In genomic region chr5:75601996-75602395, GRCh38 we compare ENCODE assay signal across 20 cellular contexts. TPM values are rescaled to one million over a fixed set of nuclear protein-coding genes. Genes with fewer than 3 reads are reported as not detected.
A peak's percentile ranks its signal among the peaks of the same experiment; 100 is the strongest.
DNase-seq lines count a peak whose midpoint lies in the region; TF ChIP-seq lines count a peak whose summit lies in the region.
"Had no signal": no experiment of that assay in that cellular context is flagged by ENCODE, and none has a peak within 500 bp of the region (broad histone marks: within the 10 kb centered on the region; RNA-seq: fewer than 3 reads in every experiment).

No MANE protein-coding gene starts in this region.

- H3K27ac ChIP-seq in mesendoderm (ENCODE audit: low read depth, low read length): no peak overlapping the region
- H3K27ac ChIP-seq: body of pancreas, dorsolateral prefrontal cortex, left lung, SJCRH30, uterus had no signal

- H2BK120ac ChIP-seq in mesendoderm (ENCODE audit: low read depth, low read length): no peak overlapping the region

- H3K23ac ChIP-seq in mesendoderm (ENCODE audit: low read length): no peak overlapping the region

- no TSS peak for BruUV-seq in Calu3 (replicated peaks; lab: Mats Ljungman, UMichigan)

- WGBS in mesendoderm (ENCODE audit: extremely low coverage, insufficient coverage, low lambda C conversion rate): no CpG with 5 or more reads among the region's 3 CpGs
- 75 to 78% methylated on average over 3 of the region's 3 CpGs for WGBS in lower leg skin, 2 donors

- H3K27me3 ChIP-seq in MG63 (no peaks in the 10 kb centered on the region), mesendoderm (ENCODE audit: insufficient read depth, low read length, poor library complexity) (no peaks in the 10 kb centered on the region)
- H3K27me3 ChIP-seq: body of pancreas, dorsolateral prefrontal cortex, left lung, SJCRH30, uterus had no signal

- H3K56ac ChIP-seq in mesendoderm (ENCODE audit: low read length): no peak overlapping the region

- H2BK5ac ChIP-seq in mesendoderm (ENCODE audit: low read length): no peak overlapping the region

- H3K4me3 ChIP-seq in MG63: no peak overlapping the region
- H3K4me3 ChIP-seq in mesendoderm (ENCODE audit: low read length): no peak overlapping the region
- no peak overlapping the region for H3K4me3 ChIP-seq in lower leg skin (ENCODE audit: low read depth, poor library complexity, severe bottlenecking)
- H3K4me3 ChIP-seq: body of pancreas, dorsolateral prefrontal cortex, left lung, SJCRH30, uterus had no signal

- no peak overlapping the region for H3K4me2 ChIP-seq in mesendoderm (ENCODE audit: low read length)

- intact Hi-C loops in Calu3 (cut with micrococcal nuclease; ENCODE audit: unreplicated experiment) (no loop called here), lower leg skin (cut with DNase I; ENCODE audit: low total_unique reads) (no loop called here), cardiac septum (cut with DNase I) (no loop called here)

- H3K4me1 Mint-ChIP-seq in Calu3 (ENCODE audit: low read depth, unreplicated experiment) (peaks cover 9% of the 10 kb centered on the region), chondrocyte (ENCODE audit: low read depth) (peaks cover 5% of the 10 kb centered on the region)

- H3K27ac Mint-ChIP-seq in Calu3 (ENCODE audit: unreplicated experiment) (peak overlapping the region; percentile 37), chondrocyte (ENCODE audit: unreplicated experiment) (peak overlapping the region; percentile 63)
- H3K27ac Mint-ChIP-seq: naive thymus-derived CD8-positive, alpha-beta T cell had no signal

- no peak overlapping the region for H2BK15ac ChIP-seq in mesendoderm (replicated peaks; ENCODE audit: low read depth)

- H3K36me3 ChIP-seq in MG63: peaks cover 22% of the 10 kb centered on the region
- H3K36me3 ChIP-seq in mesendoderm (ENCODE audit: control insufficient read depth, insufficient read depth, low read length): no peaks in the 10 kb centered on the region
- H3K36me3 ChIP-seq: uterus had no signal

- H4K5ac ChIP-seq in mesendoderm (ENCODE audit: low read length): no peak overlapping the region

- H3K36me3 Mint-ChIP-seq in Calu3 (ENCODE audit: insufficient read depth, unreplicated experiment) (peaks cover 6% of the 10 kb centered on the region), chondrocyte (ENCODE audit: low read depth) (peaks cover 10% of the 10 kb centered on the region)

- CTCF ChIA-PET in Calu3 (lab: Charles Lee): interaction anchor here (1.0 kb wide), 1 partner anchor 79 kb away, joined by 4 read pairs; no protein-coding TSS in a partner anchor

- no peaks in the 10 kb centered on the region for H3K79me1 ChIP-seq in mesendoderm (ENCODE audit: low read length)

- H3K4me1 ChIP-seq in mesendoderm (ENCODE audit: control insufficient read depth, low read depth, low read length): peaks cover 6% of the 10 kb centered on the region
- H3K4me1 ChIP-seq: body of pancreas, SJCRH30, uterus had no signal

- TF ChIP-seq CTCF in Calu3 (IDR thresholded peaks at IDR 0.05; ENCODE audit: unreplicated experiment) (no peak), chondrocyte (IDR thresholded peaks at IDR 0.05) (no peak), lower leg skin (IDR thresholded peaks at IDR 0.05) (no peak)

- no peaks in the 10 kb centered on the region for H3K79me2 ChIP-seq in mesendoderm (ENCODE audit: control insufficient read depth, insufficient read depth, low read length)

- H2AK5ac ChIP-seq in mesendoderm (ENCODE audit: low read length): no peak overlapping the region

- no peak overlapping the region for H3K18ac ChIP-seq in mesendoderm (ENCODE audit: low read length)

- H3K27me3 Mint-ChIP-seq in Calu3 (ENCODE audit: unreplicated experiment) (no peaks in the 10 kb centered on the region), chondrocyte (ENCODE audit: low read depth) (no peaks in the 10 kb centered on the region)
- H3K27me3 Mint-ChIP-seq: naive thymus-derived CD8-positive, alpha-beta T cell had no signal

- no peak overlapping the region for H3K4ac ChIP-seq in mesendoderm (ENCODE audit: low read depth, low read length)

- H4K8ac ChIP-seq in mesendoderm (ENCODE audit: low read depth, low read length): no peak overlapping the region

- DNase-seq in Calu3: peak; percentile 29
- peak; percentile 29 for DNase-seq in MG63
- no peak for DNase-seq in chondrocyte (ENCODE audit: low spot score)
- DNase-seq in mesendoderm: peak; percentile 44
- DNase-seq in lower leg skin (ENCODE audit: low spot score in 2 of 2): no peak
- no peak for DNase-seq in NCI-H526 treated with DMSO at 0.1 percent for 48 hours (lab: John Stamatoyannopoulos, UW)
- DNase-seq in cardiac septum (ENCODE audit: low spot score): no peak
- no peak for DNase-seq in C1 segment of cervical spinal cord (lab: John Stamatoyannopoulos, UW)
- DNase-seq: activated CD4-positive, alpha-beta T cell treated with anti-CD3 and anti-CD28 coated beads for 48 hours; activated naive CD4-positive, alpha-beta T cell treated with Interleukin-2 at 50 U/mL for 16 hours; body of pancreas; Caco-2; dorsolateral prefrontal cortex; H9; left lung; naive thymus-derived CD8-positive, alpha-beta T cell; NCI-H1436 treated with DMSO at 0.1 percent for 48 hours; NCI-H446; SJCRH30; uterus had no signal

- no peaks in the 10 kb centered on the region for H3K9me3 ChIP-seq in MG63
- H3K9me3 ChIP-seq: body of pancreas, Caco-2, left lung, SJCRH30, uterus had no signal

- H3K4me3 Mint-ChIP-seq in Calu3 (ENCODE audit: low read depth, unreplicated experiment): no peak overlapping the region
- no peak overlapping the region for H3K4me3 Mint-ChIP-seq in chondrocyte (ENCODE audit: unreplicated experiment)
- H3K4me3 Mint-ChIP-seq: H9; naive thymus-derived CD8-positive, alpha-beta T cell had no signal

- H3K9me3 Mint-ChIP-seq in Calu3 (ENCODE audit: low read depth, unreplicated experiment) (no peaks in the 10 kb centered on the region), chondrocyte (ENCODE audit: low read depth) (no peaks in the 10 kb centered on the region)
- H3K9me3 Mint-ChIP-seq: H9; naive thymus-derived CD8-positive, alpha-beta T cell had no signal

- no peak for TF ChIP-seq POLR2A in lower leg skin (IDR thresholded peaks at IDR 0.05)

- no peak overlapping the region for H3K9ac ChIP-seq in mesendoderm (ENCODE audit: low read length)

RNA-seq across cellular contexts. Expression of gene ANKDD1B, which starts 9.3 kb away (rescaled TPM):
- total RNA-seq in Calu3 (2022) (1.3 and 1.6 TPM in 2 replicates), chondrocyte (0.42 to 1.2 TPM (median 0.72 TPM) in 3 replicates), lower leg skin (1 to 10 TPM in 1 of 4 donors, under 1 TPM in 2, not detected in 1; 0.21 to 1.1 (median 0.45) TPM), cardiac septum (0.38 TPM)
- total RNA-seq in MG63 (2014; rRNA removed; shearing (Covaris generic); ENCODE audit: low replicate concordance): not detected in 2 replicates
- polyA plus RNA-seq in mesendoderm (2013, experiment 1 of 2): 0.04 TPM
- polyA plus RNA-seq in mesendoderm (2013, experiment 2 of 2): 0.06 TPM
- total RNA-seq: SJCRH30 had no signal

Comparison
In these comparisons a context has a peak if more than half of its experiments do, and no peak if none do; other contexts are left out.
1. DNase-seq: peak in Calu3 (single experiment), MG63 (single experiment) and mesendoderm (single experiment); none in chondrocyte (single experiment), lower leg skin (0 of 2), NCI-H526 treated with DMSO at 0.1 percent for 48 hours (single experiment), cardiac septum (single experiment) and C1 segment of cervical spinal cord (0 of 14).